In genomic region chr10:13587367-13587766, GRCh38 we compare ENCODE assay signal across 8 cellular contexts. TPM values are rescaled to one million over a fixed set of nuclear protein-coding genes. Genes with fewer than 3 reads are reported as not detected.
DNase-seq lines count a peak whose midpoint lies in the region; ATAC-seq, FAIRE-seq and TF ChIP-seq lines count a peak whose summit lies in the region.

No MANE protein-coding gene starts in this region.

- intact Hi-C loops in A673 (cut with micrococcal nuclease; ENCODE audit: unreplicated experiment) (no loop called here), gastrocnemius medialis (cut with DNase I; ENCODE audit: low total_unique reads) (loop anchor here (2.0 to 5.0 kb wide), 2 partner anchors 59 to 215 kb away; partner anchors contain the start of gene BEND7)

- CTCF ChIA-PET in A673 (lab: Charles Lee): interaction anchor here (1.2 kb wide), 1 partner anchor 215 kb away, joined by 5 read pairs; no protein-coding TSS in a partner anchor

- no peaks in the 10 kb centered on the region for H3K9me3 ChIP-seq in A673 (ENCODE audit: low read depth, low read length, poor library complexity, severe bottlenecking)
- no peaks in the 10 kb centered on the region for H3K9me3 ChIP-seq in right atrium auricular region
- no peaks in the 10 kb centered on the region for H3K9me3 ChIP-seq in gastrocnemius medialis

- H3K27ac ChIP-seq in A673 (ENCODE audit: low read depth, low read length, poor library complexity, severe bottlenecking) (no peak overlapping the region), right atrium auricular region (peak overlapping the region in 1 of 2 donors; percentile 72), gastrocnemius medialis (peak overlapping the region; percentile 77 to 88 (median 82))

- TF ChIP-seq POLR2A in H54 (IDR thresholded peaks at IDR 0.05; ENCODE audit: low read depth, low read length) (no peak), gastrocnemius medialis (IDR thresholded peaks at IDR 0.05) (no peak)

- no peak for FAIRE-seq in H54 (lab: Jason Lieb, UNC)

- H3K36me3 ChIP-seq in A673 (ENCODE audit: insufficient read depth, low read length, poor library complexity, severe bottlenecking): no peaks in the 10 kb centered on the region
- peaks cover 6% of the 10 kb centered on the region for H3K36me3 ChIP-seq in right atrium auricular region
- no peaks in the 10 kb centered on the region for H3K36me3 ChIP-seq in gastrocnemius medialis

- TF ChIP-seq CTCF in A673 (conservative IDR thresholded peaks at IDR 0.05; ENCODE audit: low read depth, low read length): no peak
- no peak for TF ChIP-seq CTCF in right atrium auricular region (IDR thresholded peaks at IDR 0.05)
- TF ChIP-seq CTCF in gastrocnemius medialis (IDR thresholded peaks at IDR 0.05 in 4 of 5, conservative IDR thresholded peaks at IDR 0.05 in 1 of 5): no peak

- H3K4me3 ChIP-seq in A673 (ENCODE audit: low read depth, low read length, poor library complexity, severe bottlenecking) (peak overlapping the region; percentile 69), right atrium auricular region (peak overlapping the region; percentile 77 to 84), gastrocnemius medialis (peak overlapping the region; percentile 85 to 95 (median 91))

- TSS peak; percentile 64 for BruUV-seq in A673 (replicated peaks; lab: Mats Ljungman, UMichigan)

- in situ Hi-C loops in gastrocnemius medialis (cut with MboI; ENCODE audit: low sequenced_read_pairs in 4 of 4): loop anchor here in 1 of 4 donors (25.0 kb wide), 1 partner anchor 225 kb away; no protein-coding TSS in a partner anchor

- no peak for DNase-seq in A673 (ENCODE audit: low spot score)
- peak; percentile 9 for DNase-seq in H54 (ENCODE audit: insufficient read length, low spot score)
- DNase-seq in activated T-cell treated with anti-CD3 and anti-CD28 coated beads, Interleukin-2, amount 50 U/mL, for 48 hours: peak; percentile 21 to 23
- DNase-seq in right atrium auricular region (ENCODE audit: low spot score): no peak
- DNase-seq in gastrocnemius medialis: peak in 1 of 2 donors; percentile 15
- no peak for DNase-seq in Kasumi-1 (lab: John Stamatoyannopoulos, UW)
- DNase-seq in NCI-H345 (lab: John Stamatoyannopoulos, UW): no peak

- H3K4me1 ChIP-seq in A673 (ENCODE audit: insufficient read depth, low read length, poor library complexity, severe bottlenecking): no peaks in the 10 kb centered on the region
- peaks cover 0 to 13% of the 10 kb centered on the region in 2 donors for H3K4me1 ChIP-seq in right atrium auricular region
- H3K4me1 ChIP-seq in gastrocnemius medialis: peaks cover 20 to 29% of the 10 kb centered on the region in 2 donors

- H3K27me3 ChIP-seq in A673 (replicated peaks; ENCODE audit: insufficient read depth, low read depth, low read length, poor library complexity) (peaks cover 17% of the 10 kb centered on the region), right atrium auricular region (no peaks in the 10 kb centered on the region), gastrocnemius medialis (peaks cover 0 to 5% (median 0%) of the 10 kb centered on the region in 3 donors)

- POLR2A ChIA-PET in A673 (lab: Charles Lee; ENCODE audit: low non-redundant PET): no interaction called here

- ATAC-seq in gastrocnemius medialis (peak in 1 of 2 donors; percentile 12), GM19324 (IDR thresholded peaks at IDR 0.05; ENCODE audit: low FRiP score, unreplicated experiment) (no peak)

RNA-seq across cellular contexts. Expression of gene PRPF18, which starts 0.6 kb away (rescaled TPM):
- total RNA-seq in A673 (2021) (21.9 and 22.9 TPM in 2 replicates), right atrium auricular region (10 to 100 TPM; 15.1 to 19.1 TPM), gastrocnemius medialis (10 to 100 TPM; 21.3 to 35.4 (median 28.1) TPM)

RNA-seq across cellular contexts. Expression of gene BEND7, which starts 58.6 kb away (rescaled TPM):
- 14.8 and 19.5 TPM in 2 replicates for total RNA-seq in A673 (2021)
- 10 to 100 TPM; 11.5 to 11.6 TPM for total RNA-seq in right atrium auricular region
- total RNA-seq in gastrocnemius medialis: 10 to 100 TPM; 23.6 to 35.5 (median 26.1) TPM

Comparison
In these comparisons a context has a peak if more than half of its experiments do, and no peak if none do; other contexts are left out.
1. DNase-seq: peak in H54 (single experiment) and activated T-cell treated with anti-CD3 and anti-CD28 coated beads, Interleukin-2, amount 50 U/mL, for 48 hours (2 of 2); none in A673 (single experiment), right atrium auricular region (single experiment), Kasumi-1 (0 of 2) and NCI-H345 (single experiment).
2. Peak in every context shown above with its lines, with median percentiles within 50 percentile points of each other: H3K4me3 ChIP-seq.